ENCODE assay signal across 1 cellular context in the genomic region with DNA sequence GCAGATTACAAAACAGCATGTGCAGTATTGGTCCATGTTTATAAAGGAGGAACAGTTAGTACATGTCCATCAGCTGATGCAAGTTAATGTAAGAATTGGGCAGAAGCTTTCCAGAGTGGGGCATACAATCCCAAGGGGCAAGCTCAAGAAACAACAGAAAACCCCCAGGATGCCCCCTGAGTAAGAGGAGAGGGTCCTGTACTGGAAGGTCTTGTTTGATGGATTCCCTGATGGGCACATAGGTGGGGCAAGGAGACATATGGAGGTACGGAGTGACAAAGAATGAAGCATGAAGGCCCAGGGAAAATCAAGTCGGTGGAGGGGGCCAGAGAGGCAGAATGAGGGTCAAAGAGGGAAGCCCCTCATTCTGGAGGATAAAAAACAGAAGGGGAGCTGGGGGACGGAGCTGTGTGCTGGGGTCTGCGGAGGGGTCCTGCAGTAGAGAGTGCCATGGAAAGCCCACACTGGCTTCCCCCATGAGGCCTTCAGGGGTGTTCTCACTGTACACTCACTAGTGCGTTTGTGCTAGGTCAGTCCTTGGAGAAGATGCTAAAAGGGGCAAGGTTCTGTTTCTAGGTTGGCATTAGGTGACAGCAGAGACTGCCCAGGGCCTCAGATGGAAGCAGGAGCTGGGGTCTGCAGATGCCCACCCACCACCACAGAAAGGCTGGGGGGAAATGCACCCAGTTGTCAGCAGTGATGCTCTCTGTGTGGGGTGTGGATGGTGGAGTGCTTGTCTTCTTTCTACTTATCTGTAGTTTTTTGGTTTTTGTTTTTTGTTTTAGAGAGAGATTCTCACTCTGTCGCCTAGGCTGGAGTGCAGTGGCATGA.
TF ChIP-seq lines count a peak whose summit lies in the region.

No MANE protein-coding gene starts in this region.

TF ChIP-seq in GM23338, 12 proteins besides CTCF, POLR2A, EP300 and RAD21:
- no peak for TF ChIP-seq POLR2AphosphoS5 (IDR thresholded peaks at IDR 0.05; ENCODE audit: low read depth)
- TF ChIP-seq, protein P1, sequence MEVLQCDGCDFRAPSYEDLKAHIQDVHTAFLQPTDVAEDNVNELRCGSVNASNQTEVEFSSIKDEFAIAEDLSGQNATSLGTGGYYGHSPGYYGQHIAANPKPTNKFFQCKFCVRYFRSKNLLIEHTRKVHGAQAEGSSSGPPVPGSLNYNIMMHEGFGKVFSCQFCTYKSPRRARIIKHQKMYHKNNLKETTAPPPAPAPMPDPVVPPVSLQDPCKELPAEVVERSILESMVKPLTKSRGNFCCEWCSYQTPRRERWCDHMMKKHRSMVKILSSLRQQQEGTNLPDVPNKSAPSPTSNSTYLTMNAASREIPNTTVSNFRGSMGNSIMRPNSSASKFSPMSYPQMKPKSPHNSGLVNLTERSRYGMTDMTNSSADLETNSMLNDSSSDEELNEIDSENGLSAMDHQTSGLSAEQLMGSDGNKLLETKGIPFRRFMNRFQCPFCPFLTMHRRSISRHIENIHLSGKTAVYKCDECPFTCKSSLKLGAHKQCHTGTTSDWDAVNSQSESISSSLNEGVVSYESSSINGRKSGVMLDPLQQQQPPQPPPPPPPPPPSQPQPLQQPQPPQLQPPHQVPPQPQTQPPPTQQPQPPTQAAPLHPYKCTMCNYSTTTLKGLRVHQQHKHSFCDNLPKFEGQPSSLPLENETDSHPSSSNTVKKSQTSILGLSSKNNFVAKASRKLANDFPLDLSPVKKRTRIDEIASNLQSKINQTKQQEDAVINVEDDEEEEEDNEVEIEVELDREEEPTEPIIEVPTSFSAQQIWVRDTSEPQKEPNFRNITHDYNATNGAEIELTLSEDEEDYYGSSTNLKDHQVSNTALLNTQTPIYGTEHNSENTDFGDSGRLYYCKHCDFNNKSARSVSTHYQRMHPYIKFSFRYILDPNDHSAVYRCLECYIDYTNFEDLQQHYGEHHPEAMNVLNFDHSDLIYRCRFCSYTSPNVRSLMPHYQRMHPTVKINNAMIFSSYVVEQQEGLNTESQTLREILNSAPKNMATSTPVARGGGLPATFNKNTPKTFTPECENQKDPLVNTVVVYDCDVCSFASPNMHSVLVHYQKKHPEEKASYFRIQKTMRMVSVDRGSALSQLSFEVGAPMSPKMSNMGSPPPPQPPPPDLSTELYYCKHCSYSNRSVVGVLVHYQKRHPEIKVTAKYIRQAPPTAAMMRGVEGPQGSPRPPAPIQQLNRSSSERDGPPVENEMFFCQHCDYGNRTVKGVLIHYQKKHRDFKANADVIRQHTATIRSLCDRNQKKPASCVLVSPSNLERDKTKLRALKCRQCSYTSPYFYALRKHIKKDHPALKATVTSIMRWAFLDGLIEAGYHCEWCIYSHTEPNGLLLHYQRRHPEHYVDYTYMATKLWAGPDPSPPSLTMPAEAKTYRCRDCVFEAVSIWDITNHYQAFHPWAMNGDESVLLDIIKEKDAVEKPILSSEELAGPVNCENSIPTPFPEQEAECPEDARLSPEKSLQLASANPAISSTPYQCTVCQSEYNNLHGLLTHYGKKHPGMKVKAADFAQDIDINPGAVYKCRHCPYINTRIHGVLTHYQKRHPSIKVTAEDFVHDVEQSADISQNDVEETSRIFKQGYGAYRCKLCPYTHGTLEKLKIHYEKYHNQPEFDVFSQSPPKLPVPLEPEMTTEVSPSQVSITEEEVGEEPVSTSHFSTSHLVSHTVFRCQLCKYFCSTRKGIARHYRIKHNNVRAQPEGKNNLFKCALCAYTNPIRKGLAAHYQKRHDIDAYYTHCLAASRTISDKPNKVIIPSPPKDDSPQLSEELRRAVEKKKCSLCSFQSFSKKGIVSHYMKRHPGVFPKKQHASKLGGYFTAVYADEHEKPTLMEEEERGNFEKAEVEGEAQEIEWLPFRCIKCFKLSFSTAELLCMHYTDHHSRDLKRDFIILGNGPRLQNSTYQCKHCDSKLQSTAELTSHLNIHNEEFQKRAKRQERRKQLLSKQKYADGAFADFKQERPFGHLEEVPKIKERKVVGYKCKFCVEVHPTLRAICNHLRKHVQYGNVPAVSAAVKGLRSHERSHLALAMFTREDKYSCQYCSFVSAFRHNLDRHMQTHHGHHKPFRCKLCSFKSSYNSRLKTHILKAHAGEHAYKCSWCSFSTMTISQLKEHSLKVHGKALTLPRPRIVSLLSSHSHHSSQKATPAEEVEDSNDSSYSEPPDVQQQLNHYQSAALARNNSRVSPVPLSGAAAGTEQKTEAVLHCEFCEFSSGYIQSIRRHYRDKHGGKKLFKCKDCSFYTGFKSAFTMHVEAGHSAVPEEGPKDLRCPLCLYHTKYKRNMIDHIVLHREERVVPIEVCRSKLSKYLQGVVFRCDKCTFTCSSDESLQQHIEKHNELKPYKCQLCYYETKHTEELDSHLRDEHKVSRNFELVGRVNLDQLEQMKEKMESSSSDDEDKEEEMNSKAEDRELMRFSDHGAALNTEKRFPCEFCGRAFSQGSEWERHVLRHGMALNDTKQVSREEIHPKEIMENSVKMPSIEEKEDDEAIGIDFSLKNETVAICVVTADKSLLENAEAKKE (CRISPR knock-in tag; IDR thresholded peaks at IDR 0.05): no peak
